In the genomic region with DNA sequence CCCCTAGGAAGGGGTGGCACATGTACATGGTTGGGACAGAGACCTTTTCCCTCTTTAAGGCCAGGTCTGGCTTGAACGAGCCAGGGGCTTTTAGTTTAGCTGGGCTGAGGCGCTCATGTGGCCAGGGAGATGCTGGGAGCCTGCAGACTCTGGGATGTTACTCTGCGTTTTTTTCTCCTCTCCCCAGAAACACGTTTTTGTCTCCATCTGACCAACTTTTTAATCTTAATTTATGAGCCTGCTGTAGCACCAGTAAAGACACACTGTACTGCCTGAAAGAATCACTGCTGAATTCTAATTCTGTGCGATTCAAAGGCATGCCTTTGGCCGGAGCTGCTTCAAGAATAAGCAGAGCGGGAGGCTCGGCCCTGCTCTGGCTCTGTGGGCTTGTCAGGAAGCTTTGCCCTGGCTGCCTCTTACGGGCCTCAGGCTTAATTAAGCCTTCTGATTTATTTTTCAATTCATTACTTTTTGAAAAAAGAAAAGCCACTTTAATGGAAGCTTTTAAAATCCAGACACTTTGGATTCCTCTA, we compare ENCODE assay signal across 20 cellular contexts.
"Had no signal": no experiment of that assay in that cellular context is flagged by ENCODE, and none has a peak within 500 bp of the region (broad histone marks: within the 10 kb centered on the region; RNA-seq: fewer than 3 reads in every experiment).

No MANE protein-coding gene starts in this region.

- H3K4me1 Mint-ChIP-seq: activated naive CD4-positive, alpha-beta T cell treated with anti-CD3 and anti-CD28 coated beads, Interleukin-2, amount 50 U/mL, for 24 hours; central memory CD8-positive, alpha-beta T cell had no signal

- H3K4me2 ChIP-seq: smooth muscle cell had no signal

- H3K9me3 ChIP-seq: ovary, right lobe of liver, thoracic aorta had no signal

- H3K36me3 Mint-ChIP-seq: stimulated activated effector memory CD8-positive, alpha-beta T cell treated with anti-CD3 and anti-CD28 coated beads, Interleukin-12 subunit alpha, Interleukin-12 subunit beta, amount 100 ng/mL, for 72 hours had no signal

- H3K4me3 Mint-ChIP-seq: activated naive CD4-positive, alpha-beta T cell treated with anti-CD3 and anti-CD28 coated beads, Interleukin-2, amount 50 U/mL, for 24 hours; activated T-cell treated with anti-CD3 and anti-CD28 coated beads, Interleukin-2, amount 50 U/mL, for 72 hours; central memory CD8-positive, alpha-beta T cell; stimulated activated effector memory CD8-positive, alpha-beta T cell treated with anti-CD3 and anti-CD28 coated beads, Interleukin-12 subunit alpha, Interleukin-12 subunit beta, amount 100 ng/mL, for 72 hours had no signal

- H3K36me3 ChIP-seq: lower lobe of right lung, ovary, right lobe of liver, stomach, thoracic aorta, upper lobe of left lung had no signal

- H3K4me1 ChIP-seq: lower lobe of right lung, stomach had no signal

- ATAC-seq: activated T-cell treated with anti-CD3 and anti-CD28 coated beads, Interleukin-2, amount 50 U/mL, for 72 hours; left cardiac atrium; lower lobe of right lung; right lobe of liver; stimulated activated effector memory CD8-positive, alpha-beta T cell treated with anti-CD3 and anti-CD28 coated beads, Interleukin-12 subunit alpha, Interleukin-12 subunit beta, amount 100 ng/mL, for 72 hours had no signal

- H3K27ac Mint-ChIP-seq: activated naive CD4-positive, alpha-beta T cell treated with anti-CD3 and anti-CD28 coated beads, Interleukin-2, amount 50 U/mL, for 24 hours; activated T-cell treated with anti-CD3 and anti-CD28 coated beads, Interleukin-2, amount 50 U/mL, for 72 hours; stimulated activated effector memory CD8-positive, alpha-beta T cell treated with anti-CD3 and anti-CD28 coated beads, Interleukin-12 subunit alpha, Interleukin-12 subunit beta, amount 100 ng/mL, for 72 hours had no signal

- DNase-seq: activated CD4-positive, alpha-beta T cell treated with anti-CD3 and anti-CD28 coated beads for 1 hour; activated CD8-positive, alpha-beta memory T cell treated with anti-CD3 and anti-CD28 coated beads for 24 hours; activated effector memory CD4-positive, alpha-beta T cell treated with anti-CD3 and anti-CD28 coated beads, Interleukin-2, amount 50 U/mL, for 16 hours; activated T-cell treated with anti-CD3 and anti-CD28 coated beads, Interleukin-2, amount 50 U/mL, for 72 hours; cortex of kidney; left cardiac atrium; lower lobe of right lung; ovary; right lobe of liver; stimulated activated CD4-positive, alpha-beta T cell treated with anti-CD3 and anti-CD28 coated beads, Interleukin-4, amount 100 ng/mL, for 1 hour; stomach; SW 1271; T-helper 2 cell; upper lobe of left lung had no signal

- H3K9me3 Mint-ChIP-seq: activated naive CD4-positive, alpha-beta T cell treated with anti-CD3 and anti-CD28 coated beads, Interleukin-2, amount 50 U/mL, for 24 hours; central memory CD8-positive, alpha-beta T cell; stimulated activated effector memory CD8-positive, alpha-beta T cell treated with anti-CD3 and anti-CD28 coated beads, Interleukin-12 subunit alpha, Interleukin-12 subunit beta, amount 100 ng/mL, for 72 hours had no signal

- H3K27me3 ChIP-seq: ovary, right lobe of liver, upper lobe of left lung had no signal

- H3K27ac ChIP-seq: lower lobe of right lung, ovary, right lobe of liver, stomach, thoracic aorta, upper lobe of left lung, VCaP had no signal

- H3K4me3 ChIP-seq: lower lobe of right lung, ovary, right lobe of liver, smooth muscle cell, stomach, thoracic aorta, upper lobe of left lung had no signal
